Comparison of ENCODE assay signal across 15 cellular contexts in genomic region chr5:73654861-73655318, GRCh38. TPM values are rescaled to one million over a fixed set of nuclear protein-coding genes. Genes with fewer than 3 reads are reported as not detected.
DNase-seq lines count a peak whose midpoint lies in the region; ATAC-seq and TF ChIP-seq lines count a peak whose summit lies in the region.
"Had no signal": no experiment of that assay in that cellular context is flagged by ENCODE, and none has a peak within 500 bp of the region (broad histone marks: within the 10 kb centered on the region; RNA-seq: fewer than 3 reads in every experiment).

No MANE protein-coding gene starts in this region.

- BruUV-seq in mammary epithelial cell (replicated peaks; lab: Mats Ljungman, UMichigan) = TSS peak; percentile 78

- H3K79me2 ChIP-seq in mammary epithelial cell (ENCODE audit: insufficient read depth, low read length) = peaks cover 83% of the 10 kb centered on the region

- peak; percentile 85 for DNase-seq in NCI-H1694 (lab: John Stamatoyannopoulos, UW)
- DNase-seq in NCI-H1694 treated with DMSO at 0.1 percent for 48 hours (lab: John Stamatoyannopoulos, UW) = no peak
- DNase-seq in mammary epithelial cell = no peak
- no peak for DNase-seq in left lobe of liver (ENCODE audit: low spot score)
- no peak for DNase-seq in tibial nerve (ENCODE audit: low spot score in 2 of 2)
- no peak for DNase-seq in stimulated activated naive CD8-positive, alpha-beta T cell treated with anti-CD3 and anti-CD28 coated beads, Interleukin-15, amount 100 ng/mL, for 72 hours
- no peak for DNase-seq in NCI-H2196 (lab: John Stamatoyannopoulos, UW; ENCODE audit: unreplicated experiment)
- no peak for DNase-seq in GM19240 (ENCODE audit: insufficient read length, low spot score)
- DNase-seq: 8988T; activated CD8-positive, alpha-beta memory T cell treated with anti-CD3 and anti-CD28 coated beads for 24 hours; activated effector memory CD4-positive, alpha-beta T cell treated with Interleukin-2 at 50 U/mL for 16 hours; CD4-positive, CD25-positive, alpha-beta regulatory T cell; pancreas; transverse colon had no signal

- no peak overlapping the region for H3K4me3 Mint-ChIP-seq in stimulated activated naive CD8-positive, alpha-beta T cell treated with anti-CD3 and anti-CD28 coated beads, Interleukin-15, amount 100 ng/mL, for 72 hours
- H3K4me3 Mint-ChIP-seq: CD4-positive, CD25-positive, alpha-beta regulatory T cell had no signal

- TF ChIP-seq CTCF in mammary epithelial cell (conservative IDR thresholded peaks at IDR 0.05 in 1 of 2, IDR thresholded peaks at IDR 0.05 in 1 of 2; ENCODE audit: extremely low read depth in 1 of 2, insufficient read depth in 1 of 2, low read depth in 1 of 2, low read length in 2 of 2) (peak in 1 of 2 donors; percentile 35), tibial nerve (IDR thresholded peaks at IDR 0.05) (no peak)

- peak; percentile 86 for ATAC-seq in left lobe of liver
- ATAC-seq in stimulated activated naive CD8-positive, alpha-beta T cell treated with anti-CD3 and anti-CD28 coated beads, Interleukin-15, amount 100 ng/mL, for 72 hours = no peak

- peak overlapping the region; percentile 41 for H3K4me2 ChIP-seq in mammary epithelial cell (ENCODE audit: insufficient read depth, low read depth, low read length)

- no peak for TF ChIP-seq POLR2A in tibial nerve (IDR thresholded peaks at IDR 0.05)

- H3K9me3 Mint-ChIP-seq in stimulated activated naive CD8-positive, alpha-beta T cell treated with anti-CD3 and anti-CD28 coated beads, Interleukin-15, amount 100 ng/mL, for 72 hours = no peaks in the 10 kb centered on the region
- H3K9me3 Mint-ChIP-seq: CD4-positive, CD25-positive, alpha-beta regulatory T cell had no signal

- peaks cover 67% of the 10 kb centered on the region for H3K4me1 ChIP-seq in mammary epithelial cell (ENCODE audit: insufficient read depth, low read length)
- peaks cover 0 to 94% (median 44%) of the 10 kb centered on the region in 4 donors for H3K4me1 ChIP-seq in tibial nerve

- H3K4me3 ChIP-seq in mammary epithelial cell (replicated peaks in 1 of 3; ENCODE audit: insufficient read depth in 1 of 3, low read depth in 2 of 3, low read length in 3 of 3) = no peak overlapping the region
- no peak overlapping the region for H3K4me3 ChIP-seq in tibial nerve
- H3K4me3 ChIP-seq: pancreas, transverse colon had no signal

- H3K36me3 ChIP-seq in mammary epithelial cell (ENCODE audit: insufficient read depth, low read length) = no peaks in the 10 kb centered on the region
- H3K36me3 ChIP-seq in tibial nerve = no peaks in the 10 kb centered on the region
- H3K36me3 ChIP-seq: pancreas, transverse colon had no signal

- dilution Hi-C loops in mammary epithelial cell (cut with HindIII; ENCODE audit: low sequenced_read_pairs) = no loop called here

- TF ChIP-seq EP300 in tibial nerve (IDR thresholded peaks at IDR 0.05) = peak in 1 of 2 donors; percentile 70

- H3K9ac ChIP-seq in mammary epithelial cell (ENCODE audit: insufficient read depth, low read length) = peak overlapping the region; percentile 83

- H3K27ac Mint-ChIP-seq in stimulated activated naive CD8-positive, alpha-beta T cell treated with anti-CD3 and anti-CD28 coated beads, Interleukin-15, amount 100 ng/mL, for 72 hours = no peak overlapping the region
- H3K27ac Mint-ChIP-seq: CD4-positive, CD25-positive, alpha-beta regulatory T cell had no signal

- intact Hi-C loops in mammary epithelial cell (cut with micrococcal nuclease) = loop anchor here (1.0 kb wide), 1 partner anchor 28 kb away; no protein-coding TSS in a partner anchor

- H3K27me3 ChIP-seq in mammary epithelial cell (ENCODE audit: insufficient read depth, low read length) (no peaks in the 10 kb centered on the region), tibial nerve (no peaks in the 10 kb centered on the region)
- H3K27me3 ChIP-seq: pancreas, transverse colon had no signal

- in situ Hi-C loops in mammary epithelial cell (cut with MboI; ENCODE audit: low sequenced_read_pairs in 2 of 2) = no loop called here

- CTCF ChIA-PET in mammary epithelial cell (lab: Charles Lee; ENCODE audit: low non-redundant PET) = no interaction called here

- WGBS in mammary epithelial cell (ENCODE audit: low coverage, missing lambda C conversion rate) = 20% methylated on average over 2 of the region's 2 CpGs
- 35 to 44% methylated on average over 2 of the region's 2 CpGs for WGBS in tibial nerve, 2 donors

- H3K27me3 Mint-ChIP-seq in stimulated activated naive CD8-positive, alpha-beta T cell treated with anti-CD3 and anti-CD28 coated beads, Interleukin-15, amount 100 ng/mL, for 72 hours = peaks cover 24% of the 10 kb centered on the region
- H3K27me3 Mint-ChIP-seq: CD4-positive, CD25-positive, alpha-beta regulatory T cell had no signal

- H3K9me3 ChIP-seq in mammary epithelial cell (replicated peaks; ENCODE audit: insufficient read depth, low read length) = no peaks in the 10 kb centered on the region
- H3K9me3 ChIP-seq in tibial nerve = no peaks in the 10 kb centered on the region
- H3K9me3 ChIP-seq: pancreas, transverse colon had no signal

- H4K20me1 ChIP-seq in mammary epithelial cell (ENCODE audit: insufficient read depth, low read length) = no peaks in the 10 kb centered on the region

- H3K27ac ChIP-seq in mammary epithelial cell (ENCODE audit: insufficient read depth, low read depth, low read length) (peak overlapping the region; percentile 99), tibial nerve (peak overlapping the region; percentile 67 to 95 (median 84))
- H3K27ac ChIP-seq: transverse colon, VCaP had no signal

- H2AFZ ChIP-seq in mammary epithelial cell (ENCODE audit: low read depth, low read length) = no peak overlapping the region

- no peaks in the 10 kb centered on the region for H3K4me1 Mint-ChIP-seq in stimulated activated naive CD8-positive, alpha-beta T cell treated with anti-CD3 and anti-CD28 coated beads, Interleukin-15, amount 100 ng/mL, for 72 hours
- H3K4me1 Mint-ChIP-seq: CD4-positive, CD25-positive, alpha-beta regulatory T cell had no signal

RNA-seq across cellular contexts. Expression of gene ARHGEF28, which starts 28.9 kb away (rescaled TPM):
- total RNA-seq in mammary epithelial cell (10 to 100 TPM; 74.0 to 96.1 TPM), left lobe of liver (14.4 TPM), tibial nerve (10 to 100 TPM; 66.0 to 83.9 (median 72.5) TPM)
- polyA plus RNA-seq in mammary epithelial cell = 7.5 TPM
- polyA minus RNA-seq in mammary epithelial cell = 49.6 TPM
- total RNA-seq: CD4-positive, CD25-positive, alpha-beta regulatory T cell had no signal
- polyA plus RNA-seq: CD4-positive, CD25-positive, alpha-beta regulatory T cell had no signal
